In the genomic region with DNA sequence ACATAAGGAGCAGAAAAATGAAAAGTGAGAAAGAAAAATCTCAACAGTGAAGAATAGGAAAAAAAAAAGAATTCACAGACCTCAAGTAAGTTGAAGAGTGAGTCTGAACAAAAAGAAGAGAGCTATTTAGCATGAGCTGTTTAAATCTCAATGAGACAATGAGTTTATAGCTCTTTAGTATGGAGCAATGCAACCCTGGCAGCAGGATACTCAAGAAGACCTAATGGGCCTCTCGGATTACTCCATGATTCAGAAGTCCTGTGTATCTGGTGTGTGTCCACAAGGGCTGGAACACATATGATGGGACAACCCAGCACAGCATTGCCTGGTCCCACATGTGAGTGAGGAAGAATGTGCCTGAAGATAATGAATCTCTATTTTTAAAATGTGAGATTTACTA, we compare ENCODE assay signal across 17 cellular contexts.
DNase-seq lines count a peak whose midpoint lies in the region; ATAC-seq, FAIRE-seq and TF ChIP-seq lines count a peak whose summit lies in the region.
"Had no signal": no experiment of that assay in that cellular context is flagged by ENCODE, and none has a peak within 500 bp of the region (broad histone marks: within the 10 kb centered on the region; RNA-seq: fewer than 3 reads in every experiment).

No MANE protein-coding gene starts in this region.

- H4K20me1 ChIP-seq in GM23248 (ENCODE audit: insufficient read depth) (no peaks in the 10 kb centered on the region), H1 (replicated peaks in 1 of 2; ENCODE audit: control insufficient read depth in 1 of 2, insufficient read depth in 2 of 2, low read length in 2 of 2) (no peaks in the 10 kb centered on the region), OCI-LY7 (ENCODE audit: insufficient read depth, low read length) (no peaks in the 10 kb centered on the region)

- no peak for FAIRE-seq in H1 (lab: Jason Lieb, UNC)
- FAIRE-seq: A549 had no signal

- no TSS peak for BruUV-seq in OCI-LY7 (replicated peaks; lab: Mats Ljungman, UMichigan)

- H3K4me2 ChIP-seq in GM23248 (ENCODE audit: unreplicated experiment) (no peak overlapping the region), H1 (ENCODE audit: insufficient read depth in 1 of 2, low read depth in 2 of 2, low read length in 2 of 2) (no peak overlapping the region; a peak in 1 of 4 replicates), OCI-LY7 (ENCODE audit: low read length) (no peak overlapping the region)
- H3K4me2 ChIP-seq: A549 had no signal

- TF ChIP-seq EP300 in H1 (IDR thresholded peaks at IDR 0.05; ENCODE audit: borderline replicate concordance in 1 of 2, low read depth in 2 of 2, low read length in 2 of 2): no peak

- H3K9me3 ChIP-seq in GM23248 (ENCODE audit: low read depth) (no peaks in the 10 kb centered on the region), H1 (ENCODE audit: insufficient read depth in 2 of 2, low read depth in 1 of 2, low read length in 1 of 2) (no peaks in the 10 kb centered on the region), heart left ventricle (no peaks in the 10 kb centered on the region), OCI-LY7 (ENCODE audit: low read length) (no peaks in the 10 kb centered on the region)
- H3K9me3 ChIP-seq: A549 had no signal

- H3K9me2 ChIP-seq in GM23248 (ENCODE audit: insufficient read depth): no peaks in the 10 kb centered on the region
- no peaks in the 10 kb centered on the region for H3K9me2 ChIP-seq in OCI-LY7 (ENCODE audit: insufficient read depth, low read length)

- no peaks in the 10 kb centered on the region for H3F3A ChIP-seq in GM23248 (ENCODE audit: insufficient read depth)

- in situ Hi-C loops in GM23248 (cut with MboI): no loop called here

- H4K91ac ChIP-seq in H1 (replicated peaks; ENCODE audit: insufficient read length, low read length): no peak overlapping the region

- DNase-seq in GM23248 (peak; percentile 30), LHCN-M2 (ENCODE audit: low read depth) (peak; percentile 12), H1 (ENCODE audit: low read depth in 1 of 2, low spot score in 2 of 2) (no peak), iPS-NIHi7 (ENCODE audit: extremely low spot score) (peak; percentile 16), heart left ventricle (no peak), epidermal melanocyte (ENCODE audit: insufficient read length, low spot score) (no peak), OCI-LY7 (ENCODE audit: low spot score) (no peak)
- no peak for DNase-seq in activated CD4-positive, alpha-beta T cell treated with anti-CD3 and anti-CD28 coated beads, Interleukin-2, amount 10 ng/mL, durations not matched to agents 7 days and 5 days
- DNase-seq: EL, KBM-7, NCI-H1436 treated with DMSO at 0.1 percent for 48 hours, NCI-H526 treated with DMSO at 0.1 percent for 48 hours, OCI-M1, RPMI8226, SIG-M5 had no signal

- peak overlapping the region; percentile 35 for H4K5ac ChIP-seq in H1 (ENCODE audit: insufficient read length, low read depth, low read length)

- H3K4ac ChIP-seq in H1 (replicated peaks; ENCODE audit: insufficient read length, low read depth, low read length): no peak overlapping the region

- no peaks in the 10 kb centered on the region for H3K27me3 ChIP-seq in GM23248 (replicated peaks; ENCODE audit: insufficient read depth)
- no peaks in the 10 kb centered on the region for H3K27me3 ChIP-seq in H1 (replicated peaks in 1 of 4; ENCODE audit: control insufficient read depth in 3 of 4, extremely low read depth in 1 of 4, insufficient read depth in 3 of 4, low read length in 3 of 4)
- H3K27me3 ChIP-seq in heart left ventricle: no peaks in the 10 kb centered on the region

- H3K27ac Mint-ChIP-seq in activated CD4-positive, alpha-beta T cell treated with anti-CD3 and anti-CD28 coated beads, Interleukin-2, amount 10 ng/mL, durations not matched to agents 7 days and 5 days: no peak overlapping the region

- POLR2A ChIA-PET in H1 (lab: Charles Lee; ENCODE audit: partially characterized antibody) (no interaction called here), OCI-LY7 (lab: Charles Lee) (interaction anchor here (0.7 kb wide), 1 partner anchor 158 kb away, joined by 3 read pairs; no protein-coding TSS in a partner anchor)
- POLR2A ChIA-PET in activated CD4-positive, alpha-beta T cell treated with anti-CD3 and anti-CD28 coated beads, Interleukin-2, amount 10 ng/mL, durations not matched to agents 7 days and 5 days (lab: Charles Lee): no interaction called here

- no peak overlapping the region for H2BK120ac ChIP-seq in H1 (replicated peaks; ENCODE audit: low read depth, low read length)

- H3K56ac ChIP-seq in H1 (replicated peaks; ENCODE audit: insufficient read length, low read depth, low read length): no peak overlapping the region

- ATAC-seq in heart left ventricle: no peak
- ATAC-seq: A549 had no signal

- H3K4me3 Mint-ChIP-seq in activated CD4-positive, alpha-beta T cell treated with anti-CD3 and anti-CD28 coated beads, Interleukin-2, amount 10 ng/mL, durations not matched to agents 7 days and 5 days: no peak overlapping the region

- H3K4me3 ChIP-seq in GM23248: no peak overlapping the region
- no peak overlapping the region for H3K4me3 ChIP-seq in H1 (ENCODE audit: extremely low read depth in 1 of 4, insufficient read depth in 2 of 4, low read depth in 3 of 4, low read length in 4 of 4)
- no peak overlapping the region for H3K4me3 ChIP-seq in heart left ventricle
- H3K4me3 ChIP-seq in OCI-LY7 (ENCODE audit: low read depth, low read length, poor library complexity, severe bottlenecking): no peak overlapping the region
- H3K4me3 ChIP-seq: A549 had no signal

- no peaks in the 10 kb centered on the region for H3K4me1 Mint-ChIP-seq in activated CD4-positive, alpha-beta T cell treated with anti-CD3 and anti-CD28 coated beads, Interleukin-2, amount 10 ng/mL, durations not matched to agents 7 days and 5 days

- intact Hi-C loops in heart left ventricle (cut with DNase I): no loop called here
- intact Hi-C loops in OCI-LY7 (cut with micrococcal nuclease; ENCODE audit: unreplicated experiment): no loop called here

- H3K27ac ChIP-seq in GM23248 (no peak overlapping the region), H1 (ENCODE audit: low read depth, low read length) (no peak overlapping the region), heart left ventricle (no peak overlapping the region), OCI-LY7 (ENCODE audit: low read depth, low read length, poor library complexity, severe bottlenecking) (no peak overlapping the region)
- H3K27ac ChIP-seq: A549, C4-2B had no signal

- no peaks in the 10 kb centered on the region for H3K9me3 Mint-ChIP-seq in activated CD4-positive, alpha-beta T cell treated with anti-CD3 and anti-CD28 coated beads, Interleukin-2, amount 10 ng/mL, durations not matched to agents 7 days and 5 days

- H3K9ac ChIP-seq in GM23248 (no peak overlapping the region), H1 (replicated peaks in 1 of 4; ENCODE audit: extremely low read depth in 1 of 4, low read depth in 3 of 4, low read length in 3 of 4) (no peak overlapping the region)

- 0 out of 2 replicates have a peak overlapping the region, but pooled peaks have one; percentile 44 for H2BK12ac ChIP-seq in H1 (ENCODE audit: low read depth, low read length)

- TF ChIP-seq CTCF in H1 (IDR thresholded peaks at IDR 0.05; ENCODE audit: control extremely low read depth in 1 of 3, insufficient read depth in 1 of 3, low read depth in 1 of 3, low read length in 3 of 3) (no peak), heart left ventricle (IDR thresholded peaks at IDR 0.05) (no peak), OCI-LY7 (conservative IDR thresholded peaks at IDR 0.05; ENCODE audit: low read length) (no peak)

- H4K8ac ChIP-seq in H1 (ENCODE audit: extremely low read depth, insufficient read depth, low read length): no peak overlapping the region

- no peak overlapping the region for H3K23ac ChIP-seq in H1 (ENCODE audit: insufficient read length)

- no peaks in the 10 kb centered on the region for H3K79me2 ChIP-seq in GM23248 (ENCODE audit: insufficient read depth)
- H3K79me2 ChIP-seq in H1 (ENCODE audit: control insufficient read depth in 1 of 2, insufficient read depth in 2 of 2, low read length in 2 of 2): no peaks in the 10 kb centered on the region
- no peaks in the 10 kb centered on the region for H3K79me2 ChIP-seq in OCI-LY7 (ENCODE audit: insufficient read depth, low read depth, low read length)

- H3K23me2 ChIP-seq in H1 (ENCODE audit: low read depth, low read length): no peaks in the 10 kb centered on the region

- no peak overlapping the region for H2BK15ac ChIP-seq in H1 (ENCODE audit: low read length)

- TF ChIP-seq POLR2A in H1 (IDR thresholded peaks at IDR 0.05; ENCODE audit: control extremely low read depth in 1 of 2, low read depth in 2 of 2, low read length in 2 of 2) (no peak), heart left ventricle (IDR thresholded peaks at IDR 0.05) (no peak)

- H3K27me3 Mint-ChIP-seq in activated CD4-positive, alpha-beta T cell treated with anti-CD3 and anti-CD28 coated beads, Interleukin-2, amount 10 ng/mL, durations not matched to agents 7 days and 5 days: no peaks in the 10 kb centered on the region

- TF ChIP-seq RAD21 in H1 (IDR thresholded peaks at IDR 0.05 in 1 of 2, conservative IDR thresholded peaks at IDR 0.05 in 1 of 2; ENCODE audit: low read depth in 2 of 2, low read length in 2 of 2): no peak

- CTCF ChIA-PET in H1 (lab: Charles Lee; ENCODE audit: partially characterized antibody): interaction anchor here (0.6 kb wide), 2 partner anchors 214 to 339 kb away, joined by 3 to 5 read pairs; no protein-coding TSS in a partner anchor
- CTCF ChIA-PET in activated CD4-positive, alpha-beta T cell treated with anti-CD3 and anti-CD28 coated beads, Interleukin-2, amount 10 ng/mL, durations not matched to agents 7 days and 5 days (lab: Charles Lee): no interaction called here
- CTCF ChIA-PET in OCI-LY7 (lab: Charles Lee; ENCODE audit: unreplicated experiment): no interaction called here

- no peak overlapping the region for H3K14ac ChIP-seq in H1 (ENCODE audit: insufficient read length)

- WGBS in GM23248 (ENCODE audit: low coverage in 1 of 2, low lambda C conversion rate in 2 of 2, missing lambda C conversion rate in 2 of 2), 2 experiments: 28 to 29% methylated on average over 1 of the region's 1 CpG
- WGBS in H1 (ENCODE audit: extremely low coverage in 1 of 2, insufficient coverage in 1 of 2, insufficient read length in 1 of 2, insufficient replicate concordance in 2 of 2, low coverage in 1 of 2, low lambda C conversion rate in 2 of 2, missing lambda C conversion rate in 1 of 2), 2 experiments: 81% methylated on average over 1 of the region's 1 CpG; no CpG with 5 or more reads in 1 of the 2 experiments
- WGBS in heart left ventricle, 4 donors: 72 to 85% (median 77%) methylated on average over 1 of the region's 1 CpG

- no peak overlapping the region for H2AK5ac ChIP-seq in H1 (ENCODE audit: low read depth, low read length)

- H2AFZ ChIP-seq in GM23248 (no peak overlapping the region), H1 (ENCODE audit: low read length) (no peak overlapping the region), OCI-LY7 (ENCODE audit: low read length) (no peak overlapping the region)

- no peak overlapping the region; the same call in 1 of the 2 replicates for H3K18ac ChIP-seq in H1 (ENCODE audit: extremely low read depth, low read length)

- no peaks in the 10 kb centered on the region for H3K36me3 Mint-ChIP-seq in activated CD4-positive, alpha-beta T cell treated with anti-CD3 and anti-CD28 coated beads, Interleukin-2, amount 10 ng/mL, durations not matched to agents 7 days and 5 days (ENCODE audit: low read depth)

- H3K36me3 ChIP-seq in GM23248 (ENCODE audit: low read depth) (no peaks in the 10 kb centered on the region), H1 (ENCODE audit: control insufficient read depth in 2 of 4, insufficient read depth in 4 of 4, low read length in 3 of 4) (no peaks in the 10 kb centered on the region), heart left ventricle (no peaks in the 10 kb centered on the region), OCI-LY7 (ENCODE audit: insufficient read depth, low read length) (no peaks in the 10 kb centered on the region)

- H3K4me1 ChIP-seq in GM23248 (ENCODE audit: insufficient read depth) (no peaks in the 10 kb centered on the region), H1 (replicated peaks in 1 of 4; ENCODE audit: control insufficient read depth in 3 of 4, insufficient read depth in 4 of 4, low read length in 3 of 4) (0 out of 7 replicates have a peak, but pooled peaks cover 0 to 4% (median 0%) of the 10 kb centered on the region in 4 experiments), heart left ventricle (peaks cover 0 to 8% (median 0%) of the 10 kb centered on the region in 12 donors), OCI-LY7 (ENCODE audit: insufficient read depth, low read length, poor library complexity, severe bottlenecking) (no peaks in the 10 kb centered on the region)
- H3K4me1 ChIP-seq: A549 had no signal

- no peak overlapping the region for H2BK5ac ChIP-seq in H1 (ENCODE audit: low read depth, low read length)

- H2BK20ac ChIP-seq in H1 (ENCODE audit: low read length): no peak overlapping the region

- no peaks in the 10 kb centered on the region for H3K79me1 ChIP-seq in H1 (ENCODE audit: low read depth, low read length)

Comparison
In these comparisons a context has a peak if more than half of its experiments do, and no peak if none do; other contexts are left out.
1. DNase-seq: peak in GM23248 (single experiment), LHCN-M2 (single experiment) and iPS-NIHi7 (single experiment); none in H1 (0 of 2), heart left ventricle (0 of 5), epidermal melanocyte (single experiment), activated CD4-positive, alpha-beta T cell treated with anti-CD3 and anti-CD28 coated beads, Interleukin-2, amount 10 ng/mL, durations not matched to agents 7 days and 5 days (single experiment) and OCI-LY7 (single experiment).